ENCODE assay signal across 8 cellular contexts in genomic region chr17:65294184-65294719, GRCh38.
DNase-seq lines count a peak whose midpoint lies in the region; ATAC-seq, FAIRE-seq and TF ChIP-seq lines count a peak whose summit lies in the region.

No MANE protein-coding gene starts in this region.

- H3K27me3 Mint-ChIP-seq in activated T-helper 2 cell treated with anti-CD3 and anti-CD28 coated beads, Interferon-gamma antibody, Interleukin-2, Interleukin-4, amounts not matched to agents 10 μg/mL and 5 μg/mL and 100 μg/mL, durations not matched to agents 14 hours and 24 hours and 36 hours (ENCODE audit: low read depth): peaks cover 14% of the 10 kb centered on the region

- H3K4me1 Mint-ChIP-seq in activated T-helper 2 cell treated with anti-CD3 and anti-CD28 coated beads, Interferon-gamma antibody, Interleukin-2, Interleukin-4, amounts not matched to agents 10 μg/mL and 5 μg/mL and 100 μg/mL, durations not matched to agents 14 hours and 24 hours and 36 hours (ENCODE audit: low read depth): peaks cover 5% of the 10 kb centered on the region

- intact Hi-C loops in activated T-helper 2 cell treated with anti-CD3 and anti-CD28 coated beads, Interferon-gamma antibody, Interleukin-2, Interleukin-4, amounts not matched to agents 10 μg/mL and 5 μg/mL and 100 μg/mL, durations not matched to agents 14 hours and 24 hours and 36 hours (cut with micrococcal nuclease): loop anchor here (1.0 to 10.0 kb wide), 3 partner anchors 262 to 871 kb away; no protein-coding TSS in a partner anchor

- H3K27me3 ChIP-seq in foreskin keratinocyte (no peaks in the 10 kb centered on the region), thoracic aorta (replicated peaks; ENCODE audit: insufficient read depth) (no peaks in the 10 kb centered on the region)

- H3K4me1 ChIP-seq in foreskin keratinocyte: no peaks in the 10 kb centered on the region
- no peaks in the 10 kb centered on the region for H3K4me1 ChIP-seq in thoracic aorta (ENCODE audit: control insufficient read depth in 1 of 2, low read depth in 2 of 2)

- H3K9me3 ChIP-seq in thoracic aorta: no peaks in the 10 kb centered on the region

- ATAC-seq in GM18858 (IDR thresholded peaks at IDR 0.05; ENCODE audit: unreplicated experiment) (peak; percentile 62), foreskin keratinocyte (peak; percentile 86), thoracic aorta (ENCODE audit: insufficient number of reproducible peaks, low FRiP score, low read depth) (no peak)

- H3K9me3 Mint-ChIP-seq in activated T-helper 2 cell treated with anti-CD3 and anti-CD28 coated beads, Interferon-gamma antibody, Interleukin-2, Interleukin-4, amounts not matched to agents 10 μg/mL and 5 μg/mL and 100 μg/mL, durations not matched to agents 14 hours and 24 hours and 36 hours: no peaks in the 10 kb centered on the region

- no peak overlapping the region for H3K27ac Mint-ChIP-seq in activated T-helper 2 cell treated with anti-CD3 and anti-CD28 coated beads, Interferon-gamma antibody, Interleukin-2, Interleukin-4, amounts not matched to agents 10 μg/mL and 5 μg/mL and 100 μg/mL, durations not matched to agents 14 hours and 24 hours and 36 hours

- peak; percentile 81 for TF ChIP-seq CTCF in foreskin keratinocyte (conservative IDR thresholded peaks at IDR 0.05)
- TF ChIP-seq CTCF in thoracic aorta (IDR thresholded peaks at IDR 0.05): peak; percentile 65

- no peaks in the 10 kb centered on the region for H3K36me3 ChIP-seq in thoracic aorta

- H3K27ac ChIP-seq in foreskin keratinocyte (no peak overlapping the region), thoracic aorta (no peak overlapping the region)

- peak; percentile 75 for FAIRE-seq in A204.1 (lab: Jason Lieb, UNC)

- H3K36me3 Mint-ChIP-seq in activated T-helper 2 cell treated with anti-CD3 and anti-CD28 coated beads, Interferon-gamma antibody, Interleukin-2, Interleukin-4, amounts not matched to agents 10 μg/mL and 5 μg/mL and 100 μg/mL, durations not matched to agents 14 hours and 24 hours and 36 hours (ENCODE audit: low read depth): no peaks in the 10 kb centered on the region

- no peak overlapping the region for H3K4me3 Mint-ChIP-seq in activated T-helper 2 cell treated with anti-CD3 and anti-CD28 coated beads, Interferon-gamma antibody, Interleukin-2, Interleukin-4, amounts not matched to agents 10 μg/mL and 5 μg/mL and 100 μg/mL, durations not matched to agents 14 hours and 24 hours and 36 hours (ENCODE audit: low read depth)

- DNase-seq in Kasumi-1 (lab: John Stamatoyannopoulos, UW): peak; percentile 85 to 95
- peak; percentile 58 for DNase-seq in RPMI8226
- peak; percentile 46 for DNase-seq in activated T-helper 2 cell treated with anti-CD3 and anti-CD28 coated beads, Interferon-gamma antibody, Interleukin-2, Interleukin-4, amounts not matched to agents 10 μg/mL and 5 μg/mL and 100 μg/mL, durations not matched to agents 14 hours and 24 hours and 36 hours (ENCODE audit: low spot score)
- DNase-seq in foreskin keratinocyte: peak; percentile 10 to 27
- peak; percentile 28 for DNase-seq in occipital lobe (lab: John Stamatoyannopoulos, UW)
- DNase-seq in thoracic aorta (ENCODE audit: low spot score): no peak

- H3K4me3 ChIP-seq in thoracic aorta: no peak overlapping the region
